Comparison of ENCODE assay signal across 1 cellular context in the genomic region with DNA sequence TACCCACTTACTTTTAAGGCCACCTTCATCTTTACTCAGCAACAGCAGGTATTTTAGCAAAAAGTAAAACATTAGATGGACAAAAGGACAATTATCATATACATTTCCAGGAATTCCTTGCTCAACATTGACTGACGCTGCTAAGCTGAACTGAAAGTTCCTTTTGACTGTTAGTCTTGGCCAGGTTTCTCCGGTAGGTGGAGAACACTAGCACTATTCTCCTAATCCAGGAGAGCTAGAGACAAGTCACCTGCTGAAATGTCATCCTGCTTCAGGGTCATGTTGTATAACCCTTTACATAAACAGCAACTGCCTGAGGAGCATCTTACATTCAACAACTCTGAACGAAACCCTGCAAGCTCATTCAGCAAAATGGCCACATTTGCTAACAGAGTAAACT.
TF ChIP-seq lines count a peak whose summit lies in the region.

No MANE protein-coding gene starts in this region.

TF ChIP-seq in HepG2, 621 proteins besides CTCF, POLR2A, EP300 and RAD21:
- no peak for TF ChIP-seq SIN3A (IDR thresholded peaks at IDR 0.05; ENCODE audit: borderline replicate concordance, low read depth, low read length)
TF ChIP-seq in HepG2: peak in this region for 0.
